In genomic region chr6:120410586-120410985, GRCh38 we compare ENCODE assay signal across 12 cellular contexts.
DNase-seq lines count a peak whose midpoint lies in the region; ATAC-seq and TF ChIP-seq lines count a peak whose summit lies in the region.
"Had no signal": no experiment of that assay in that cellular context is flagged by ENCODE, and none has a peak within 500 bp of the region (broad histone marks: within the 10 kb centered on the region; RNA-seq: fewer than 3 reads in every experiment).

No MANE protein-coding gene starts in this region.

- CTCF ChIA-PET in mammary epithelial cell (lab: Charles Lee; ENCODE audit: low non-redundant PET) (no interaction called here), PC-3 (lab: Charles Lee) (no interaction called here)

- H4K20me1 ChIP-seq in mammary epithelial cell (ENCODE audit: insufficient read depth, low read length) (no peaks in the 10 kb centered on the region), PC-3 (ENCODE audit: low read length) (no peaks in the 10 kb centered on the region), Karpas-422 (ENCODE audit: insufficient read depth, low read depth, low read length) (no peaks in the 10 kb centered on the region)
- H4K20me1 ChIP-seq: BLaER1 had no signal

- WGBS in mammary epithelial cell (ENCODE audit: low coverage, missing lambda C conversion rate): 11% methylated on average over 1 of the region's 1 CpG

- TF ChIP-seq CTCF in mammary epithelial cell (conservative IDR thresholded peaks at IDR 0.05 in 1 of 2, IDR thresholded peaks at IDR 0.05 in 1 of 2; ENCODE audit: extremely low read depth in 1 of 2, insufficient read depth in 1 of 2, low read depth in 1 of 2, low read length in 2 of 2) (no peak), breast epithelium (IDR thresholded peaks at IDR 0.05) (no peak), PC-3 (conservative IDR thresholded peaks at IDR 0.05; ENCODE audit: low read depth, low read length) (no peak), ascending aorta (IDR thresholded peaks at IDR 0.05) (no peak)

- no peaks in the 10 kb centered on the region for H3K79me2 ChIP-seq in mammary epithelial cell (ENCODE audit: insufficient read depth, low read length)
- H3K79me2 ChIP-seq in PC-3 (ENCODE audit: low read length): no peaks in the 10 kb centered on the region
- no peaks in the 10 kb centered on the region for H3K79me2 ChIP-seq in Karpas-422 (ENCODE audit: low read length)

- H3K27ac ChIP-seq in mammary epithelial cell (ENCODE audit: insufficient read depth, low read depth, low read length): no peak overlapping the region
- no peak overlapping the region for H3K27ac ChIP-seq in breast epithelium
- no peak overlapping the region for H3K27ac ChIP-seq in PC-3 (ENCODE audit: low read length)
- H3K27ac ChIP-seq in Karpas-422 (ENCODE audit: low read length): no peak overlapping the region
- no peak overlapping the region for H3K27ac ChIP-seq in ascending aorta
- H3K27ac ChIP-seq: BLaER1 had no signal

- intact Hi-C loops in mammary epithelial cell (cut with micrococcal nuclease): no loop called here
- intact Hi-C loops in breast epithelium (cut with DNase I; ENCODE audit: low total_unique reads): no loop called here
- intact Hi-C loops in PC-3 (cut with micrococcal nuclease): no loop called here
- intact Hi-C loops in ascending aorta (cut with DNase I): no loop called here

- H3F3A ChIP-seq in PC-3 (ENCODE audit: low read length, unreplicated experiment): no peaks in the 10 kb centered on the region

- dilution Hi-C loops in mammary epithelial cell (cut with HindIII; ENCODE audit: low sequenced_read_pairs): no loop called here

- H2AFZ ChIP-seq in mammary epithelial cell (ENCODE audit: low read depth, low read length) (no peak overlapping the region), PC-3 (ENCODE audit: low read length) (no peak overlapping the region), Karpas-422 (ENCODE audit: low read length) (no peak overlapping the region)

- H3K4me1 ChIP-seq in mammary epithelial cell (ENCODE audit: insufficient read depth, low read length): no peaks in the 10 kb centered on the region
- H3K4me1 ChIP-seq in breast epithelium: no peaks in the 10 kb centered on the region
- H3K4me1 ChIP-seq in PC-3 (ENCODE audit: insufficient read depth, low read length): no peaks in the 10 kb centered on the region
- H3K4me1 ChIP-seq in Karpas-422 (ENCODE audit: low read length): no peaks in the 10 kb centered on the region
- H3K4me1 ChIP-seq in ascending aorta: no peaks in the 10 kb centered on the region
- H3K4me1 ChIP-seq: HAP-1 had no signal

- no TSS peak for BruUV-seq in mammary epithelial cell (replicated peaks; lab: Mats Ljungman, UMichigan)
- no TSS peak for BruUV-seq in PC-3 (replicated peaks; lab: Mats Ljungman, UMichigan)

- no peak overlapping the region for H3K9ac ChIP-seq in mammary epithelial cell (ENCODE audit: insufficient read depth, low read length)
- H3K9ac ChIP-seq in PC-3 (ENCODE audit: low read length): no peak overlapping the region
- no peak overlapping the region for H3K9ac ChIP-seq in Karpas-422 (ENCODE audit: low read length)
- H3K9ac ChIP-seq: BLaER1 had no signal

- H3K9me2 ChIP-seq in PC-3 (replicated peaks; ENCODE audit: low read length) (no peaks in the 10 kb centered on the region), Karpas-422 (replicated peaks; ENCODE audit: insufficient read depth, low read length) (no peaks in the 10 kb centered on the region; the same call in 1 of the 2 replicates)

- H3K27me3 ChIP-seq in mammary epithelial cell (ENCODE audit: insufficient read depth, low read length) (no peaks in the 10 kb centered on the region), breast epithelium (no peaks in the 10 kb centered on the region), PC-3 (ENCODE audit: low read length) (no peaks in the 10 kb centered on the region), Karpas-422 (ENCODE audit: low read length) (no peaks in the 10 kb centered on the region), ascending aorta (no peaks in the 10 kb centered on the region)
- H3K27me3 ChIP-seq: BLaER1 had no signal

- POLR2A ChIA-PET in PC-3 (lab: Charles Lee; ENCODE audit: unreplicated experiment): no interaction called here

- ATAC-seq in PC-3: peak; percentile 43; the same call in 1 of the 2 replicates

- H3K36me3 ChIP-seq in mammary epithelial cell (ENCODE audit: insufficient read depth, low read length): no peaks in the 10 kb centered on the region
- no peaks in the 10 kb centered on the region for H3K36me3 ChIP-seq in breast epithelium
- H3K36me3 ChIP-seq in PC-3 (ENCODE audit: low read depth, low read length): no peaks in the 10 kb centered on the region
- H3K36me3 ChIP-seq in Karpas-422 (ENCODE audit: insufficient read depth, low read length): no peaks in the 10 kb centered on the region
- no peaks in the 10 kb centered on the region for H3K36me3 ChIP-seq in ascending aorta
- H3K36me3 ChIP-seq: BLaER1, HAP-1 had no signal

- no peak overlapping the region for H3K4me2 ChIP-seq in mammary epithelial cell (ENCODE audit: insufficient read depth, low read depth, low read length)
- no peak overlapping the region for H3K4me2 ChIP-seq in PC-3 (ENCODE audit: low read length)
- H3K4me2 ChIP-seq in Karpas-422 (ENCODE audit: low read depth, low read length, poor library complexity, severe bottlenecking): no peak overlapping the region
- H3K4me2 ChIP-seq: BLaER1 had no signal

- DNase-seq in mammary epithelial cell: peak; percentile 0
- DNase-seq in breast epithelium (ENCODE audit: low spot score in 2 of 2): no peak
- DNase-seq in M059J (ENCODE audit: low read depth): peak; percentile 0
- peak; percentile 17 for DNase-seq in PC-3
- no peak for DNase-seq in iPS-NIHi7 (ENCODE audit: extremely low spot score)
- no peak for DNase-seq in Karpas-422
- DNase-seq in activated CD4-positive, alpha-beta T cell treated with anti-CD3 and anti-CD28 coated beads, Interleukin-2, amount 50 U/mL, for 4 hours: no peak
- DNase-seq in ascending aorta (ENCODE audit: low spot score in 2 of 2): no peak
- DNase-seq: 8988T; CD4-positive, alpha-beta memory T cell had no signal

- in situ Hi-C loops in mammary epithelial cell (cut with MboI; ENCODE audit: low sequenced_read_pairs in 2 of 2): no loop called here

- no peaks in the 10 kb centered on the region for H3K9me3 ChIP-seq in mammary epithelial cell (replicated peaks; ENCODE audit: insufficient read depth, low read length)
- H3K9me3 ChIP-seq in breast epithelium: no peaks in the 10 kb centered on the region
- H3K9me3 ChIP-seq in PC-3 (ENCODE audit: low read length): no peaks in the 10 kb centered on the region
- H3K9me3 ChIP-seq in Karpas-422 (ENCODE audit: low read length): peaks cover 14% of the 10 kb centered on the region
- H3K9me3 ChIP-seq in ascending aorta: no peaks in the 10 kb centered on the region
- H3K9me3 ChIP-seq: BLaER1, HAP-1 had no signal

- no peak overlapping the region for H3K4me3 ChIP-seq in mammary epithelial cell (replicated peaks in 1 of 3; ENCODE audit: insufficient read depth in 1 of 3, low read depth in 2 of 3, low read length in 3 of 3)
- H3K4me3 ChIP-seq in breast epithelium: no peak overlapping the region
- H3K4me3 ChIP-seq in PC-3 (ENCODE audit: low read length): no peak overlapping the region
- no peak overlapping the region for H3K4me3 ChIP-seq in Karpas-422 (ENCODE audit: low read length)
- no peak overlapping the region for H3K4me3 ChIP-seq in ascending aorta
- H3K4me3 ChIP-seq: BLaER1, HAP-1 had no signal

- TF ChIP-seq POLR2A in breast epithelium (IDR thresholded peaks at IDR 0.05): no peak

Comparison
In these comparisons a context has a peak if more than half of its experiments do, and no peak if none do; other contexts are left out.
1. DNase-seq: peak in mammary epithelial cell (single experiment), M059J (single experiment) and PC-3 (single experiment); none in breast epithelium (0 of 2), iPS-NIHi7 (single experiment), Karpas-422 (single experiment), activated CD4-positive, alpha-beta T cell treated with anti-CD3 and anti-CD28 coated beads, Interleukin-2, amount 50 U/mL, for 4 hours (0 of 2) and ascending aorta (0 of 2).